ENCODE assay signal across 11 cellular contexts in the genomic region with DNA sequence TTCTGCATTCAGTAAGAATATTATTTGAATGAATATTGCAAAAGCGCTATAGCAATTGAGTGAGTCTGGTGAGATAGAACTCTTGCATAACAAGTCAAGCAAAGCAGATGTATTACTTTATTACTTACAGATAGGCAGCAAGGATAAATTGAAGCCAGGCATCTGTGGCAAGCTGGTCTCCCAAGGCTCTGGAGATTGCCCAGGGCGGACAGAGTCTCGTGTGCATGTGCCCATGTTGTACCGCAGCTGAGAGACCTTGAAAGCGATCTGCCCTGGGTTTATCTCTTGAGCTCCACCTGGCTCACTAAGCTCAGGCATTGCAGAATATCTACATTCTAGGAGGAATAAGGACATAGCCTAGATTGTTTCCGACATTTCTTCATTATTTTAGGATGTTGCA.
"Had no signal": no experiment of that assay in that cellular context is flagged by ENCODE, and none has a peak within 500 bp of the region (broad histone marks: within the 10 kb centered on the region; RNA-seq: fewer than 3 reads in every experiment).

No MANE protein-coding gene starts in this region.

- H3K9me3 Mint-ChIP-seq: GM23338 had no signal

- H2AFZ ChIP-seq: GM23248, GM23338 had no signal

- H3K4me1 Mint-ChIP-seq: GM23338, H9 had no signal

- H3K9ac ChIP-seq: GM23248 had no signal

- H3K4me3 ChIP-seq: GM23248, GM23338, HAP-1 had no signal

- FAIRE-seq: H1, H54 had no signal

- H3K9me3 ChIP-seq: HAP-1 had no signal

- ATAC-seq: GM23338, HCT116 had no signal

- DNase-seq: GM23248, GOT3, H7, H9, HCEC 1CT, HFFc6 had no signal

- H3K36me3 ChIP-seq: HAP-1 had no signal

- H3K27ac Mint-ChIP-seq: GM23338, H9, HFFc6 had no signal

- H3K4me1 ChIP-seq: HAP-1 had no signal

- H3K4me3 Mint-ChIP-seq: GM23338, H9, HFFc6 had no signal

- H3K4me2 ChIP-seq: GM23338 had no signal

- H3K27ac ChIP-seq: GM23248 had no signal
